In the genomic region with DNA sequence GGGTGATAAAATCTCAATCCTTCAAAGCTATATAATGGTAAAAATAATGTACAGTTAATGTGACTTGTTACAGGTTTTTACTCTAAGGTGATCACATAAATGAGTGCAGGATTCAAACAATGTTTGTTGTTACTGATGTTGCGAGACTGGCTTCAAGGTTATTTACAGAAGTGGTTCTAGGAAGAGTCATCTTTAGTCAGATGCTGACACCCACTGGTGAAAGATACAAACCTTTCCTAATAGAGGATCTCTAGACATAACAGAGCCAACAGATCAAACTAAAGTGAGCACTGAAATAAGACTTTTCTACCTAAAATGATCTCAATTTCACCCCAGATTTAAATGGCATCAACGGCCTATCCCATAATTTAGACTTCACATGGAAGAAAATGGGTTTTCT, we compare ENCODE assay signal across 8 cellular contexts. TPM values are rescaled to one million over a fixed set of nuclear protein-coding genes. Genes with fewer than 3 reads are reported as not detected.
DNase-seq lines count a peak whose midpoint lies in the region; ATAC-seq, FAIRE-seq and TF ChIP-seq lines count a peak whose summit lies in the region.

No MANE protein-coding gene starts in this region.

- H3K27ac Mint-ChIP-seq in MCF 10A (ENCODE audit: low read depth, unreplicated experiment) = no peak overlapping the region

- TF ChIP-seq CTCF in MCF 10A (IDR thresholded peaks at IDR 0.05; ENCODE audit: unreplicated experiment) (peak; percentile 53), left lung (IDR thresholded peaks at IDR 0.05) (peak; percentile 10 to 28), lower leg skin (IDR thresholded peaks at IDR 0.05) (no peak)

- no peaks in the 10 kb centered on the region for H3K9me3 ChIP-seq in left lung

- H3K4me3 Mint-ChIP-seq in MCF 10A (ENCODE audit: unreplicated experiment) = no peak overlapping the region

- no peaks in the 10 kb centered on the region for H3K9me3 Mint-ChIP-seq in MCF 10A (ENCODE audit: unreplicated experiment)

- DNase-seq in GM18507 (ENCODE audit: extremely low spot score, insufficient read length, low read depth) = no peak
- peak; percentile 54 for DNase-seq in NCI-H345 (lab: John Stamatoyannopoulos, UW)
- DNase-seq in MCF 10A (ENCODE audit: unreplicated experiment) = peak; percentile 59
- no peak for DNase-seq in left lung
- no peak for DNase-seq in lower leg skin (ENCODE audit: low spot score in 2 of 2)
- no peak for DNase-seq in D341Med (ENCODE audit: low spot score)
- no peak for DNase-seq in HK-2 (ENCODE audit: unreplicated experiment)

- no peaks in the 10 kb centered on the region for H3K4me1 ChIP-seq in left lung

- peak; percentile 73 for ATAC-seq in left lung

- FAIRE-seq in A204.1 (lab: Jason Lieb, UNC) (peak; percentile 58), GM18507 (lab: Jason Lieb, UNC) (peak; percentile 60)

- POLR2A ChIA-PET in MCF 10A (lab: Yijun Ruan, JAX) = interaction anchor here (0.6 to 1.2 kb wide), 3 partner anchors 170 to 460 kb away, joined by 3 to 4 read pairs (median 3); a partner anchor contains a TSS

- intact Hi-C loops in MCF 10A (cut with micrococcal nuclease) = loop anchor here (1.0 to 10.0 kb wide), 7 partner anchors 64 to 1403 kb away; a partner anchor contains a TSS
- intact Hi-C loops in left lung (cut with DNase I) = loop anchor here in 1 of 2 donors (10.0 kb wide), 3 partner anchors 430 to 640 kb away; no protein-coding TSS in a partner anchor
- intact Hi-C loops in lower leg skin (cut with DNase I; ENCODE audit: low total_unique reads) = no loop called here

- WGBS in lower leg skin, 2 donors = 53 to 54% methylated on average over 2 of the region's 2 CpGs

- no peaks in the 10 kb centered on the region for H3K4me1 Mint-ChIP-seq in MCF 10A (ENCODE audit: insufficient read depth, unreplicated experiment)

- H3K27me3 Mint-ChIP-seq in MCF 10A (ENCODE audit: insufficient read depth, unreplicated experiment) = no peaks in the 10 kb centered on the region

- peaks cover 0 to 21% of the 10 kb centered on the region in 2 donors for H3K36me3 ChIP-seq in left lung

- CTCF ChIA-PET in MCF 10A (lab: Yijun Ruan, JAX) = interaction anchor here (0.5 to 5.4 kb wide), 39 partner anchors 8 to 774 kb away, joined by 3 to 44 read pairs (median 3); a partner anchor contains a TSS

- TF ChIP-seq POLR2A in lower leg skin (IDR thresholded peaks at IDR 0.05) = no peak

- BruUV-seq in MCF 10A (replicated peaks; lab: Mats Ljungman, UMichigan) = no TSS peak

- H3K36me3 Mint-ChIP-seq in MCF 10A (ENCODE audit: insufficient read depth, unreplicated experiment) = no peaks in the 10 kb centered on the region

- H3K27me3 ChIP-seq in left lung = no peaks in the 10 kb centered on the region

- no peak overlapping the region for H3K27ac ChIP-seq in left lung

- H3K4me3 ChIP-seq in left lung (no peak overlapping the region), lower leg skin (ENCODE audit: low read depth, poor library complexity, severe bottlenecking) (no peak overlapping the region)

RNA-seq across cellular contexts. Expression of a gene that starts 20.2 kb away (rescaled TPM):
- total RNA-seq in MCF 10A (2022) (5.2 and 7.9 TPM in 2 replicates), left lung (10 to 100 TPM; 20.2 to 26.0 TPM), lower leg skin (1 to 10 TPM; 2.0 to 5.5 (median 2.4) TPM)

Comparison
In these comparisons a context has a peak if more than half of its experiments do, and no peak if none do; other contexts are left out.
1. DNase-seq: peak in NCI-H345 (single experiment) and MCF 10A (single experiment); none in GM18507 (single experiment), left lung (0 of 2), lower leg skin (0 of 2), D341Med (single experiment) and HK-2 (single experiment).
2. CTCF ChIP-seq: peak in MCF 10A (single experiment) and left lung (2 of 2); none in lower leg skin (0 of 3).